Comparison of ENCODE assay signal across 15 cellular contexts in genomic region chr9:38074441-38074943, GRCh38. TPM values are rescaled to one million over a fixed set of nuclear protein-coding genes. Genes with fewer than 3 reads are reported as not detected.
DNase-seq lines count a peak whose midpoint lies in the region; ATAC-seq, FAIRE-seq and TF ChIP-seq lines count a peak whose summit lies in the region.
"Had no signal": no experiment of that assay in that cellular context is flagged by ENCODE, and none has a peak within 500 bp of the region (broad histone marks: within the 10 kb centered on the region; RNA-seq: fewer than 3 reads in every experiment).

No MANE protein-coding gene starts in this region.

- H3K79me2 ChIP-seq in OCI-LY3 (ENCODE audit: low read length) (no peaks in the 10 kb centered on the region), endothelial cell of umbilical vein (ENCODE audit: control insufficient read depth, insufficient read depth, low read length) (no peaks in the 10 kb centered on the region)

- H3K27me3 ChIP-seq in OCI-LY3 (ENCODE audit: low read depth, low read length) (peaks cover 6% of the 10 kb centered on the region; the same call in 1 of the 2 replicates), endothelial cell of umbilical vein (ENCODE audit: control insufficient read depth in 2 of 2, insufficient read depth in 2 of 2, low read length in 2 of 2) (no peaks in the 10 kb centered on the region)
- H3K27me3 ChIP-seq: suprapubic skin had no signal

- H3K4me1 ChIP-seq in OCI-LY3 (ENCODE audit: low read length) (peaks cover 7% of the 10 kb centered on the region), endothelial cell of umbilical vein (ENCODE audit: control insufficient read depth, extremely low read depth, insufficient read depth, low read length) (peaks cover 33% of the 10 kb centered on the region)

- H4K20me1 ChIP-seq in OCI-LY3 (ENCODE audit: insufficient read depth, low read length): no peaks in the 10 kb centered on the region
- H4K20me1 ChIP-seq in endothelial cell of umbilical vein (replicated peaks; ENCODE audit: control insufficient read depth, extremely low read depth, insufficient read depth, low read length): no peaks in the 10 kb centered on the region

- peak; percentile 53 for ATAC-seq in sciatic nerve
- no peak for ATAC-seq in HG03175 (IDR thresholded peaks at IDR 0.05; ENCODE audit: unreplicated experiment)
- ATAC-seq: activated naive CD8-positive, alpha-beta T cell treated with anti-CD3 and anti-CD28 coated beads, Interleukin-2, amount 50 U/mL, for 24 hours; Right ventricle myocardium inferior had no signal

- H3K36me3 ChIP-seq in OCI-LY3 (replicated peaks; ENCODE audit: low read depth, low read length): no peaks in the 10 kb centered on the region
- no peaks in the 10 kb centered on the region for H3K36me3 ChIP-seq in endothelial cell of umbilical vein (ENCODE audit: control insufficient read depth in 2 of 2, extremely low read depth in 1 of 2, insufficient read depth in 2 of 2, low read length in 2 of 2)
- H3K36me3 ChIP-seq: suprapubic skin had no signal

- CTCF ChIA-PET in endothelial cell of umbilical vein (lab: Charles Lee): interaction anchor here (1.3 to 2.2 kb wide), 1 partner anchor 14 kb away, joined by 5 to 12 read pairs; no protein-coding TSS in a partner anchor

- H3K4me2 ChIP-seq in OCI-LY3 (ENCODE audit: low read length): peak overlapping the region; percentile 22; the same call in 1 of the 2 replicates
- peak overlapping the region; percentile 53 for H3K4me2 ChIP-seq in endothelial cell of umbilical vein (ENCODE audit: insufficient read depth, low read length)

- H2AFZ ChIP-seq in OCI-LY3 (ENCODE audit: low read depth, low read length): peak overlapping the region; percentile 36; the same call in 1 of the 2 replicates
- peak overlapping the region; percentile 52 for H2AFZ ChIP-seq in endothelial cell of umbilical vein (ENCODE audit: low read depth, low read length)

- intact Hi-C loops in endothelial cell of umbilical vein (cut with micrococcal nuclease): no loop called here
- intact Hi-C loops in sciatic nerve (cut with DNase I): no loop called here

- H3K9ac ChIP-seq in OCI-LY3 (ENCODE audit: low read length) (no peak overlapping the region), endothelial cell of umbilical vein (replicated peaks; ENCODE audit: extremely low read depth, insufficient read depth, low read length) (peak overlapping the region; percentile 4)

- DNase-seq in DMS53 (lab: John Stamatoyannopoulos, UW) (peak; percentile 34), DMS53 treated with DMSO at 0.1 percent for 48 hours (lab: John Stamatoyannopoulos, UW; ENCODE audit: unreplicated experiment) (no peak), endothelial cell of umbilical vein (ENCODE audit: low read depth, low spot score) (peak; percentile 40), sciatic nerve (ENCODE audit: low spot score) (no peak), mucosa of gallbladder (ENCODE audit: low spot score) (no peak), SW480 (ENCODE audit: low spot score) (no peak)
- DNase-seq: activated B cell treated with CpG ODN at 0.5 μM for 24 hours; activated naive CD8-positive, alpha-beta T cell treated with anti-CD3 and anti-CD28 coated beads, Interleukin-2, amount 50 U/mL, for 24 hours; NCI-H524 treated with DMSO at 0.1 percent for 48 hours had no signal

- dilution Hi-C loops in endothelial cell of umbilical vein (cut with MboI; ENCODE audit: extremely low pct_ligation_motif_present, low sequenced_read_pairs): no loop called here

- TF ChIP-seq CTCF in OCI-LY3 (IDR thresholded peaks at IDR 0.05; ENCODE audit: low read depth, low read length) (no peak), endothelial cell of umbilical vein (IDR thresholded peaks at IDR 0.05; ENCODE audit: extremely low read depth in 1 of 2, insufficient read depth in 1 of 2, low read depth in 1 of 2, low read length in 2 of 2) (no peak)

- no peaks in the 10 kb centered on the region for H3K9me3 ChIP-seq in OCI-LY3 (ENCODE audit: insufficient read depth, low read length)
- H3K9me3 ChIP-seq in endothelial cell of umbilical vein (replicated peaks; ENCODE audit: control insufficient read depth, insufficient read depth, low read length): no peaks in the 10 kb centered on the region
- H3K9me3 ChIP-seq: suprapubic skin had no signal

- POLR2A ChIA-PET in endothelial cell of umbilical vein (lab: Charles Lee): no interaction called here

- peak; percentile 26 for FAIRE-seq in endothelial cell of umbilical vein (lab: Jason Lieb, UNC)

- BruUV-seq in endothelial cell of umbilical vein (replicated peaks; lab: Mats Ljungman, UMichigan): no TSS peak

- H3K27ac ChIP-seq in OCI-LY3 (ENCODE audit: low read length) (no peak overlapping the region), endothelial cell of umbilical vein (ENCODE audit: insufficient read depth, low read depth, low read length) (peak overlapping the region; percentile 52)
- H3K27ac ChIP-seq: 22Rv1, suprapubic skin had no signal

- no peak for TF ChIP-seq POLR2A in endothelial cell of umbilical vein (IDR thresholded peaks at IDR 0.05; ENCODE audit: low read depth, low read length)

- H3K9me1 ChIP-seq in endothelial cell of umbilical vein (replicated peaks; ENCODE audit: control insufficient read depth, extremely low read depth, insufficient read depth, low read length): no peaks in the 10 kb centered on the region

- no peak overlapping the region for H3K4me3 ChIP-seq in OCI-LY3 (ENCODE audit: low read length)
- no peak overlapping the region for H3K4me3 ChIP-seq in endothelial cell of umbilical vein (replicated peaks in 1 of 3; ENCODE audit: insufficient read depth in 1 of 3, low read depth in 1 of 3, low read length in 3 of 3)
- H3K4me3 ChIP-seq: skin epidermis, suprapubic skin had no signal

TF ChIP-seq in endothelial cell of umbilical vein, 7 proteins besides CTCF, POLR2A, EP300 and RAD21:
- no peak for TF ChIP-seq FOS (IDR thresholded peaks at IDR 0.05; ENCODE audit: borderline replicate concordance, insufficient read depth, low read length)
- TF ChIP-seq MYC (IDR thresholded peaks at IDR 0.05; ENCODE audit: low read depth, low read length): no peak
- TF ChIP-seq GATA2 (IDR thresholded peaks at IDR 0.05; ENCODE audit: insufficient read depth, insufficient read length, low read depth, low read length): no peak
- no peak for TF ChIP-seq EZH2 (IDR thresholded peaks at IDR 0.05; ENCODE audit: borderline replicate concordance, low read depth, low read length, severe bottlenecking)
- TF ChIP-seq, protein P1, sequence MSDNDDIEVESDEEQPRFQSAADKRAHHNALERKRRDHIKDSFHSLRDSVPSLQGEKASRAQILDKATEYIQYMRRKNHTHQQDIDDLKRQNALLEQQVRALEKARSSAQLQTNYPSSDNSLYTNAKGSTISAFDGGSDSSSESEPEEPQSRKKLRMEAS (IDR thresholded peaks at IDR 0.05; ENCODE audit: insufficient read depth, insufficient read length): no peak
- TF ChIP-seq JUN (IDR thresholded peaks at IDR 0.05; ENCODE audit: borderline replicate concordance, insufficient read depth, insufficient read length, low read depth): no peak
- no peak for TF ChIP-seq POLR2AphosphoS5 (IDR thresholded peaks at IDR 0.05; ENCODE audit: insufficient read depth, low read depth, low read length)

RNA-seq across cellular contexts. Expression of gene SHB, which starts 5.5 kb away (rescaled TPM):
- total RNA-seq in endothelial cell of umbilical vein: 22.3 and 24.9 TPM in 2 replicates
- 13.3 and 13.4 TPM in 2 replicates for polyA plus RNA-seq in endothelial cell of umbilical vein
- 14.1 and 14.4 TPM in 2 replicates for polyA plus RNA-seq in endothelial cell of umbilical vein (2011; cell fraction: cytosol; rRNA removed)
- polyA plus RNA-seq in endothelial cell of umbilical vein (2011; cell fraction: nucleus; rRNA removed): 20.6 and 22.2 TPM in 2 replicates
- 10.6 and 11.3 TPM in 2 replicates for polyA plus RNA-seq in endothelial cell of umbilical vein (2012)
- polyA minus RNA-seq in endothelial cell of umbilical vein: 11.6 and 14.5 TPM in 2 replicates
- 9.3 TPM for polyA minus RNA-seq in endothelial cell of umbilical vein (2011; cell fraction: cytosol; rRNA and poly(A)+ RNA removed)
- polyA minus RNA-seq in endothelial cell of umbilical vein (2011; cell fraction: nucleus; rRNA and poly(A)+ RNA removed): 18.9 and 33.0 TPM in 2 replicates
- total RNA-seq in sciatic nerve: 15.9 TPM
- total RNA-seq in mucosa of gallbladder: 54.5 TPM

Comparison
In these comparisons a context has a peak if more than half of its experiments do, and no peak if none do; other contexts are left out.
1. DNase-seq: peak in DMS53 (single experiment) and endothelial cell of umbilical vein (single experiment); none in DMS53 treated with DMSO at 0.1 percent for 48 hours (single experiment), sciatic nerve (single experiment), mucosa of gallbladder (single experiment) and SW480 (single experiment).